In the genomic region with DNA sequence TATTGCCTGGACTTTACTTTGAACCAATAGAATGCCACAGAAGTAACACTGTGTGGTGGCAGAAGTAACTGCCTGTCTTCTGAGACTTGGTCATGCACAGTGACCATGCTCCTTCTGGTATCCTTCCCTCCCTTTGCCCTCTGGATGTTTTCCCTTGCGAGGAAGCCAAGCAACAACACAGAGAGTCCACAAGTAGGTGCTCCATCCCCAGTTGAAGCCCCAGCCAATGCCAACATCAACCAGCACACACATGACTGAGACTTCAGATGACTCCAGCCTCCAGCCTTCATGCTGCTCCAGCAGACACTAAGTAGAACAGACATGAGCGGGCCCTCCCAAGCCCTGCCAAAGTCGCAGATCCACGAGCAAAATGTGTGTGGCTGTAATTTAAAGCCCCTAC, we compare ENCODE assay signal across 1 cellular context.
TF ChIP-seq lines count a peak whose summit lies in the region.

No MANE protein-coding gene starts in this region.

TF ChIP-seq in GM23338, 12 proteins besides CTCF, POLR2A, EP300 and RAD21:
- TF ChIP-seq STAT1 (IDR thresholded peaks at IDR 0.05; ENCODE audit: unreplicated experiment): no peak
